In the genomic region with DNA sequence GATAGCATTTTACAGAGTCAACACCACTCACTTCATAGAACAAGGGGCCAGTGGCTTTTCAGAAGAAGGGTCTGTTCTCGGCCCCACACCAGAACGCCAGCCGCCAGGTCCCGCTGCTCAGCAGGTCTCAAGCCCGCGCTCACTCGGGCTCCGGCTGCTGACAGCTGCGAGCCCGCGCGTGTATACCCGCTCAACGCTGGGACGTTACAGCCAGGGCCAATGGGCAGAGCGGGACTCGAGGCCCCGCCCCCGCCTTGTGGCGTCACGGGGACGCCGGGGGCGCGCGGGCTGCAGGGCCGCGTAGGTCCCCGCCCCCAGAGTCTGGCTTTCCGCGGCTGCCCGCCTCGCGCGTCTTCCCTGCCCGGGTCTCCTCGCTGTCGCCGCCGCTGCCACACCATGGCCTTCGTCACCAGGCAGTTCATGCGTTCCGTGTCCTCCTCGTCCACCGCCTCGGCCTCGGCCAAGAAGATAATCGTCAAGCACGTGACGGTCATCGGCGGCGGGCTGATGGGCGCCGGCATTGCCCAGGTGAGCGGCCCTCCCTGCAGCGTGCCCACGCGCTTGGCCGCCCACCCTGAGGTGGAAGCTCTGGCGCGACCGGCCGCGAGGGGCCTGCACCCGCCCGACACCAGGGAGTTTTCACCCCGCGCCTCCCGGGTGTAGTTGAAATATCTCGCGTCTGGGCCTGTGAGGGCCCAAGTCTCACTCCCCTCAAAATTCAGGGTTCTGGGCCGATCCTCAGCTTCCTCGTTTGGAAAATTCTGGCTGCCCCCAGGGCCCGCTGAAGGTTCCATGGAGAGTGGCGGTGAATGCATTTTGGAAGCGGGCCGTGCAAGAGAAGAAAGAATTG, we compare ENCODE assay signal across 1 cellular context.
TF ChIP-seq lines count a peak whose summit lies in the region.

A gene (plus strand): TSS at position 353 of the 850 bp plus-strand sequence. CDS start 44 bp downstream, at position 397.

TF ChIP-seq in K562, 482 proteins besides CTCF, POLR2A, EP300 and RAD21 (continued from another document and continues in another):
- TF ChIP-seq, protein P1, sequence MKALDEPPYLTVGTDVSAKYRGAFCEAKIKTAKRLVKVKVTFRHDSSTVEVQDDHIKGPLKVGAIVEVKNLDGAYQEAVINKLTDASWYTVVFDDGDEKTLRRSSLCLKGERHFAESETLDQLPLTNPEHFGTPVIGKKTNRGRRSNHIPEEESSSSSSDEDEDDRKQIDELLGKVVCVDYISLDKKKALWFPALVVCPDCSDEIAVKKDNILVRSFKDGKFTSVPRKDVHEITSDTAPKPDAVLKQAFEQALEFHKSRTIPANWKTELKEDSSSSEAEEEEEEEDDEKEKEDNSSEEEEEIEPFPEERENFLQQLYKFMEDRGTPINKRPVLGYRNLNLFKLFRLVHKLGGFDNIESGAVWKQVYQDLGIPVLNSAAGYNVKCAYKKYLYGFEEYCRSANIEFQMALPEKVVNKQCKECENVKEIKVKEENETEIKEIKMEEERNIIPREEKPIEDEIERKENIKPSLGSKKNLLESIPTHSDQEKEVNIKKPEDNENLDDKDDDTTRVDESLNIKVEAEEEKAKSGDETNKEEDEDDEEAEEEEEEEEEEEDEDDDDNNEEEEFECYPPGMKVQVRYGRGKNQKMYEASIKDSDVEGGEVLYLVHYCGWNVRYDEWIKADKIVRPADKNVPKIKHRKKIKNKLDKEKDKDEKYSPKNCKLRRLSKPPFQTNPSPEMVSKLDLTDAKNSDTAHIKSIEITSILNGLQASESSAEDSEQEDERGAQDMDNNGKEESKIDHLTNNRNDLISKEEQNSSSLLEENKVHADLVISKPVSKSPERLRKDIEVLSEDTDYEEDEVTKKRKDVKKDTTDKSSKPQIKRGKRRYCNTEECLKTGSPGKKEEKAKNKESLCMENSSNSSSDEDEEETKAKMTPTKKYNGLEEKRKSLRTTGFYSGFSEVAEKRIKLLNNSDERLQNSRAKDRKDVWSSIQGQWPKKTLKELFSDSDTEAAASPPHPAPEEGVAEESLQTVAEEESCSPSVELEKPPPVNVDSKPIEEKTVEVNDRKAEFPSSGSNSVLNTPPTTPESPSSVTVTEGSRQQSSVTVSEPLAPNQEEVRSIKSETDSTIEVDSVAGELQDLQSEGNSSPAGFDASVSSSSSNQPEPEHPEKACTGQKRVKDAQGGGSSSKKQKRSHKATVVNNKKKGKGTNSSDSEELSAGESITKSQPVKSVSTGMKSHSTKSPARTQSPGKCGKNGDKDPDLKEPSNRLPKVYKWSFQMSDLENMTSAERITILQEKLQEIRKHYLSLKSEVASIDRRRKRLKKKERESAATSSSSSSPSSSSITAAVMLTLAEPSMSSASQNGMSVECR (CRISPR knock-in tag; IDR thresholded peaks at IDR 0.05): peak; percentile 65
- TF ChIP-seq ZKSCAN3 (CRISPR knock-in tag; IDR thresholded peaks at IDR 0.05) (no peak), CEBPG (CRISPR knock-in tag; IDR thresholded peaks at IDR 0.05) (no peak), CEBPG (tag; conservative IDR thresholded peaks at IDR 0.05 in 1 of 2, IDR thresholded peaks at IDR 0.05 in 1 of 2) (no peak), MYBL2 (IDR thresholded peaks at IDR 0.05; ENCODE audit: low read depth) (peak; percentile 73), MYBL2 (CRISPR knock-in tag; IDR thresholded peaks at IDR 0.05; ENCODE audit: borderline replicate concordance) (no peak), RBM17 (IDR thresholded peaks at IDR 0.05; ENCODE audit: borderline replicate concordance, low read depth, low read length) (no peak), HNRNPUL1 (IDR thresholded peaks at IDR 0.05; ENCODE audit: low read length) (no peak), FOXP1 (CRISPR knock-in tag; IDR thresholded peaks at IDR 0.05) (0 out of 2 replicates have a peak, but pooled peaks have one; percentile 60), POLR3A (IDR thresholded peaks at IDR 0.05; ENCODE audit: borderline replicate concordance, extremely low read depth, insufficient read depth, insufficient read length) (no peak), GATAD2B (IDR thresholded peaks at IDR 0.05; ENCODE audit: borderline replicate concordance) (no peak), ZNF140 (CRISPR knock-in tag; IDR thresholded peaks at IDR 0.05) (no peak), SRSF7 (optimal IDR thresholded peaks at IDR 0.05; ENCODE audit: low read depth, low read length) (no peak)
- TF ChIP-seq, protein P2, sequence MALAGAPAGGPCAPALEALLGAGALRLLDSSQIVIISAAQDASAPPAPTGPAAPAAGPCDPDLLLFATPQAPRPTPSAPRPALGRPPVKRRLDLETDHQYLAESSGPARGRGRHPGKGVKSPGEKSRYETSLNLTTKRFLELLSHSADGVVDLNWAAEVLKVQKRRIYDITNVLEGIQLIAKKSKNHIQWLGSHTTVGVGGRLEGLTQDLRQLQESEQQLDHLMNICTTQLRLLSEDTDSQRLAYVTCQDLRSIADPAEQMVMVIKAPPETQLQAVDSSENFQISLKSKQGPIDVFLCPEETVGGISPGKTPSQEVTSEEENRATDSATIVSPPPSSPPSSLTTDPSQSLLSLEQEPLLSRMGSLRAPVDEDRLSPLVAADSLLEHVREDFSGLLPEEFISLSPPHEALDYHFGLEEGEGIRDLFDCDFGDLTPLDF (CRISPR knock-in tag; IDR thresholded peaks at IDR 0.05): peak; percentile 63
- TF ChIP-seq, protein P3, sequence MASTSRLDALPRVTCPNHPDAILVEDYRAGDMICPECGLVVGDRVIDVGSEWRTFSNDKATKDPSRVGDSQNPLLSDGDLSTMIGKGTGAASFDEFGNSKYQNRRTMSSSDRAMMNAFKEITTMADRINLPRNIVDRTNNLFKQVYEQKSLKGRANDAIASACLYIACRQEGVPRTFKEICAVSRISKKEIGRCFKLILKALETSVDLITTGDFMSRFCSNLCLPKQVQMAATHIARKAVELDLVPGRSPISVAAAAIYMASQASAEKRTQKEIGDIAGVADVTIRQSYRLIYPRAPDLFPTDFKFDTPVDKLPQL (IDR thresholded peaks at IDR 0.05; ENCODE audit: extremely low read depth, insufficient read length): no peak
- TF ChIP-seq, protein P4, sequence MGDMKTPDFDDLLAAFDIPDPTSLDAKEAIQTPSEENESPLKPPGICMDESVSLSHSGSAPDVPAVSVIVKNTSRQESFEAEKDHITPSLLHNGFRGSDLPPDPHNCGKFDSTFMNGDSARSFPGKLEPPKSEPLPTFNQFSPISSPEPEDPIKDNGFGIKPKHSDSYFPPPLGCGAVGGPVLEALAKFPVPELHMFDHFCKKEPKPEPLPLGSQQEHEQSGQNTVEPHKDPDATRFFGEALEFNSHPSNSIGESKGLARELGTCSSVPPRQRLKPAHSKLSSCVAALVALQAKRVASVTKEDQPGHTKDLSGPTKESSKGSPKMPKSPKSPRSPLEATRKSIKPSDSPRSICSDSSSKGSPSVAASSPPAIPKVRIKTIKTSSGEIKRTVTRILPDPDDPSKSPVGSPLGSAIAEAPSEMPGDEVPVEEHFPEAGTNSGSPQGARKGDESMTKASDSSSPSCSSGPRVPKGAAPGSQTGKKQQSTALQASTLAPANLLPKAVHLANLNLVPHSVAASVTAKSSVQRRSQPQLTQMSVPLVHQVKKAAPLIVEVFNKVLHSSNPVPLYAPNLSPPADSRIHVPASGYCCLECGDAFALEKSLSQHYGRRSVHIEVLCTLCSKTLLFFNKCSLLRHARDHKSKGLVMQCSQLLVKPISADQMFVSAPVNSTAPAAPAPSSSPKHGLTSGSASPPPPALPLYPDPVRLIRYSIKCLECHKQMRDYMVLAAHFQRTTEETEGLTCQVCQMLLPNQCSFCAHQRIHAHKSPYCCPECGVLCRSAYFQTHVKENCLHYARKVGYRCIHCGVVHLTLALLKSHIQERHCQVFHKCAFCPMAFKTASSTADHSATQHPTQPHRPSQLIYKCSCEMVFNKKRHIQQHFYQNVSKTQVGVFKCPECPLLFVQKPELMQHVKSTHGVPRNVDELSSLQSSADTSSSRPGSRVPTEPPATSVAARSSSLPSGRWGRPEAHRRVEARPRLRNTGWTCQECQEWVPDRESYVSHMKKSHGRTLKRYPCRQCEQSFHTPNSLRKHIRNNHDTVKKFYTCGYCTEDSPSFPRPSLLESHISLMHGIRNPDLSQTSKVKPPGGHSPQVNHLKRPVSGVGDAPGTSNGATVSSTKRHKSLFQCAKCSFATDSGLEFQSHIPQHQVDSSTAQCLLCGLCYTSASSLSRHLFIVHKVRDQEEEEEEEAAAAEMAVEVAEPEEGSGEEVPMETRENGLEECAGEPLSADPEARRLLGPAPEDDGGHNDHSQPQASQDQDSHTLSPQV (IDR thresholded peaks at IDR 0.05): peak; percentile 63
- TF ChIP-seq, protein P5, sequence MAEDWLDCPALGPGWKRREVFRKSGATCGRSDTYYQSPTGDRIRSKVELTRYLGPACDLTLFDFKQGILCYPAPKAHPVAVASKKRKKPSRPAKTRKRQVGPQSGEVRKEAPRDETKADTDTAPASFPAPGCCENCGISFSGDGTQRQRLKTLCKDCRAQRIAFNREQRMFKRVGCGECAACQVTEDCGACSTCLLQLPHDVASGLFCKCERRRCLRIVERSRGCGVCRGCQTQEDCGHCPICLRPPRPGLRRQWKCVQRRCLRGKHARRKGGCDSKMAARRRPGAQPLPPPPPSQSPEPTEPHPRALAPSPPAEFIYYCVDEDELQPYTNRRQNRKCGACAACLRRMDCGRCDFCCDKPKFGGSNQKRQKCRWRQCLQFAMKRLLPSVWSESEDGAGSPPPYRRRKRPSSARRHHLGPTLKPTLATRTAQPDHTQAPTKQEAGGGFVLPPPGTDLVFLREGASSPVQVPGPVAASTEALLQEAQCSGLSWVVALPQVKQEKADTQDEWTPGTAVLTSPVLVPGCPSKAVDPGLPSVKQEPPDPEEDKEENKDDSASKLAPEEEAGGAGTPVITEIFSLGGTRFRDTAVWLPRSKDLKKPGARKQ (CRISPR knock-in tag; IDR thresholded peaks at IDR 0.05): no peak
- TF ChIP-seq, protein P6, sequence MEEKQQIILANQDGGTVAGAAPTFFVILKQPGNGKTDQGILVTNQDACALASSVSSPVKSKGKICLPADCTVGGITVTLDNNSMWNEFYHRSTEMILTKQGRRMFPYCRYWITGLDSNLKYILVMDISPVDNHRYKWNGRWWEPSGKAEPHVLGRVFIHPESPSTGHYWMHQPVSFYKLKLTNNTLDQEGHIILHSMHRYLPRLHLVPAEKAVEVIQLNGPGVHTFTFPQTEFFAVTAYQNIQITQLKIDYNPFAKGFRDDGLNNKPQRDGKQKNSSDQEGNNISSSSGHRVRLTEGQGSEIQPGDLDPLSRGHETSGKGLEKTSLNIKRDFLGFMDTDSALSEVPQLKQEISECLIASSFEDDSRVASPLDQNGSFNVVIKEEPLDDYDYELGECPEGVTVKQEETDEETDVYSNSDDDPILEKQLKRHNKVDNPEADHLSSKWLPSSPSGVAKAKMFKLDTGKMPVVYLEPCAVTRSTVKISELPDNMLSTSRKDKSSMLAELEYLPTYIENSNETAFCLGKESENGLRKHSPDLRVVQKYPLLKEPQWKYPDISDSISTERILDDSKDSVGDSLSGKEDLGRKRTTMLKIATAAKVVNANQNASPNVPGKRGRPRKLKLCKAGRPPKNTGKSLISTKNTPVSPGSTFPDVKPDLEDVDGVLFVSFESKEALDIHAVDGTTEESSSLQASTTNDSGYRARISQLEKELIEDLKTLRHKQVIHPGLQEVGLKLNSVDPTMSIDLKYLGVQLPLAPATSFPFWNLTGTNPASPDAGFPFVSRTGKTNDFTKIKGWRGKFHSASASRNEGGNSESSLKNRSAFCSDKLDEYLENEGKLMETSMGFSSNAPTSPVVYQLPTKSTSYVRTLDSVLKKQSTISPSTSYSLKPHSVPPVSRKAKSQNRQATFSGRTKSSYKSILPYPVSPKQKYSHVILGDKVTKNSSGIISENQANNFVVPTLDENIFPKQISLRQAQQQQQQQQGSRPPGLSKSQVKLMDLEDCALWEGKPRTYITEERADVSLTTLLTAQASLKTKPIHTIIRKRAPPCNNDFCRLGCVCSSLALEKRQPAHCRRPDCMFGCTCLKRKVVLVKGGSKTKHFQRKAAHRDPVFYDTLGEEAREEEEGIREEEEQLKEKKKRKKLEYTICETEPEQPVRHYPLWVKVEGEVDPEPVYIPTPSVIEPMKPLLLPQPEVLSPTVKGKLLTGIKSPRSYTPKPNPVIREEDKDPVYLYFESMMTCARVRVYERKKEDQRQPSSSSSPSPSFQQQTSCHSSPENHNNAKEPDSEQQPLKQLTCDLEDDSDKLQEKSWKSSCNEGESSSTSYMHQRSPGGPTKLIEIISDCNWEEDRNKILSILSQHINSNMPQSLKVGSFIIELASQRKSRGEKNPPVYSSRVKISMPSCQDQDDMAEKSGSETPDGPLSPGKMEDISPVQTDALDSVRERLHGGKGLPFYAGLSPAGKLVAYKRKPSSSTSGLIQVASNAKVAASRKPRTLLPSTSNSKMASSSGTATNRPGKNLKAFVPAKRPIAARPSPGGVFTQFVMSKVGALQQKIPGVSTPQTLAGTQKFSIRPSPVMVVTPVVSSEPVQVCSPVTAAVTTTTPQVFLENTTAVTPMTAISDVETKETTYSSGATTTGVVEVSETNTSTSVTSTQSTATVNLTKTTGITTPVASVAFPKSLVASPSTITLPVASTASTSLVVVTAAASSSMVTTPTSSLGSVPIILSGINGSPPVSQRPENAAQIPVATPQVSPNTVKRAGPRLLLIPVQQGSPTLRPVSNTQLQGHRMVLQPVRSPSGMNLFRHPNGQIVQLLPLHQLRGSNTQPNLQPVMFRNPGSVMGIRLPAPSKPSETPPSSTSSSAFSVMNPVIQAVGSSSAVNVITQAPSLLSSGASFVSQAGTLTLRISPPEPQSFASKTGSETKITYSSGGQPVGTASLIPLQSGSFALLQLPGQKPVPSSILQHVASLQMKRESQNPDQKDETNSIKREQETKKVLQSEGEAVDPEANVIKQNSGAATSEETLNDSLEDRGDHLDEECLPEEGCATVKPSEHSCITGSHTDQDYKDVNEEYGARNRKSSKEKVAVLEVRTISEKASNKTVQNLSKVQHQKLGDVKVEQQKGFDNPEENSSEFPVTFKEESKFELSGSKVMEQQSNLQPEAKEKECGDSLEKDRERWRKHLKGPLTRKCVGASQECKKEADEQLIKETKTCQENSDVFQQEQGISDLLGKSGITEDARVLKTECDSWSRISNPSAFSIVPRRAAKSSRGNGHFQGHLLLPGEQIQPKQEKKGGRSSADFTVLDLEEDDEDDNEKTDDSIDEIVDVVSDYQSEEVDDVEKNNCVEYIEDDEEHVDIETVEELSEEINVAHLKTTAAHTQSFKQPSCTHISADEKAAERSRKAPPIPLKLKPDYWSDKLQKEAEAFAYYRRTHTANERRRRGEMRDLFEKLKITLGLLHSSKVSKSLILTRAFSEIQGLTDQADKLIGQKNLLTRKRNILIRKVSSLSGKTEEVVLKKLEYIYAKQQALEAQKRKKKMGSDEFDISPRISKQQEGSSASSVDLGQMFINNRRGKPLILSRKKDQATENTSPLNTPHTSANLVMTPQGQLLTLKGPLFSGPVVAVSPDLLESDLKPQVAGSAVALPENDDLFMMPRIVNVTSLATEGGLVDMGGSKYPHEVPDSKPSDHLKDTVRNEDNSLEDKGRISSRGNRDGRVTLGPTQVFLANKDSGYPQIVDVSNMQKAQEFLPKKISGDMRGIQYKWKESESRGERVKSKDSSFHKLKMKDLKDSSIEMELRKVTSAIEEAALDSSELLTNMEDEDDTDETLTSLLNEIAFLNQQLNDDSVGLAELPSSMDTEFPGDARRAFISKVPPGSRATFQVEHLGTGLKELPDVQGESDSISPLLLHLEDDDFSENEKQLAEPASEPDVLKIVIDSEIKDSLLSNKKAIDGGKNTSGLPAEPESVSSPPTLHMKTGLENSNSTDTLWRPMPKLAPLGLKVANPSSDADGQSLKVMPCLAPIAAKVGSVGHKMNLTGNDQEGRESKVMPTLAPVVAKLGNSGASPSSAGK (IDR thresholded peaks at IDR 0.05): peak; percentile 84
- TF ChIP-seq, protein P7, sequence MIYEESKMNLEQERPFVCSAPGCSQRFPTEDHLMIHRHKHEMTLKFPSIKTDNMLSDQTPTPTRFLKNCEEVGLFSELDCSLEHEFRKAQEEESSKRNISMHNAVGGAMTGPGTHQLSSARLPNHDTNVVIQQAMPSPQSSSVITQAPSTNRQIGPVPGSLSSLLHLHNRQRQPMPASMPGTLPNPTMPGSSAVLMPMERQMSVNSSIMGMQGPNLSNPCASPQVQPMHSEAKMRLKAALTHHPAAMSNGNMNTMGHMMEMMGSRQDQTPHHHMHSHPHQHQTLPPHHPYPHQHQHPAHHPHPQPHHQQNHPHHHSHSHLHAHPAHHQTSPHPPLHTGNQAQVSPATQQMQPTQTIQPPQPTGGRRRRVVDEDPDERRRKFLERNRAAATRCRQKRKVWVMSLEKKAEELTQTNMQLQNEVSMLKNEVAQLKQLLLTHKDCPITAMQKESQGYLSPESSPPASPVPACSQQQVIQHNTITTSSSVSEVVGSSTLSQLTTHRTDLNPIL (CRISPR knock-in tag; IDR thresholded peaks at IDR 0.05): no peak
